ENCODE assay signal across 26 cellular contexts in genomic region chr5:112653638-112654037, GRCh38.
A peak's percentile ranks its signal among the peaks of the same experiment; 100 is the strongest.
DNase-seq lines count a peak whose midpoint lies in the region; ATAC-seq, FAIRE-seq and TF ChIP-seq lines count a peak whose summit lies in the region.
"Had no signal": no experiment of that assay in that cellular context is flagged by ENCODE, and none has a peak within 500 bp of the region (broad histone marks: within the 10 kb centered on the region; RNA-seq: fewer than 3 reads in every experiment).

No MANE protein-coding gene starts in this region.

- H3K9ac ChIP-seq in liver (ENCODE audit: low read depth in 1 of 2, low read length in 2 of 2) (no peak overlapping the region), HepG2 (ENCODE audit: insufficient read depth, low read depth, low read length) (no peak overlapping the region), trophoblast cell (ENCODE audit: low read length) (peak overlapping the region; percentile 29)
- H3K9ac ChIP-seq: BLaER1 had no signal

- no peaks in the 10 kb centered on the region for H3K27me3 ChIP-seq in liver (ENCODE audit: control insufficient read depth in 4 of 4, insufficient read depth in 4 of 4, low read length in 3 of 4)
- no peaks in the 10 kb centered on the region; a peak in 1 of 5 replicates for H3K27me3 ChIP-seq in HepG2 (ENCODE audit: control insufficient read depth in 1 of 2, insufficient read depth in 2 of 2, low read length in 2 of 2)
- H3K27me3 ChIP-seq in hepatocyte, result no peaks in the 10 kb centered on the region
- no peaks in the 10 kb centered on the region for H3K27me3 ChIP-seq in trophoblast cell (ENCODE audit: insufficient read depth, low read length)
- no peaks in the 10 kb centered on the region for H3K27me3 ChIP-seq in left ventricle myocardium inferior (ENCODE audit: low read depth)
- H3K27me3 ChIP-seq: BLaER1 had no signal

- WGBS in liver, result 89% methylated on average over 4 of the region's 4 CpGs
- WGBS in HepG2 (ENCODE audit: low lambda C conversion rate), result 36% methylated on average over 4 of the region's 4 CpGs
- 53% methylated on average over 4 of the region's 4 CpGs for WGBS in hepatocyte (ENCODE audit: low lambda C conversion rate, missing lambda C conversion rate)
- WGBS in trophoblast cell (ENCODE audit: extremely low coverage, insufficient coverage, insufficient read length), result no CpG with 5 or more reads among the region's 4 CpGs

- H3K79me1 ChIP-seq in trophoblast cell (ENCODE audit: low read length), result no peaks in the 10 kb centered on the region

- no peak overlapping the region for H4K91ac ChIP-seq in trophoblast cell (ENCODE audit: low read depth, low read length)

- CTCF ChIA-PET in HepG2 (lab: Yijun Ruan, JAX; ENCODE audit: low intra/inter-chr PET ratio, low total read pairs), result no interaction called here

- H3K9me2 ChIP-seq in hepatocyte (replicated peaks; ENCODE audit: insufficient read depth), result no peaks in the 10 kb centered on the region

- no peak overlapping the region for H3K4me3 ChIP-seq in liver (ENCODE audit: low read depth in 1 of 3, low read length in 3 of 3)
- H3K4me3 ChIP-seq in HepG2 (replicated peaks in 1 of 3; ENCODE audit: insufficient read depth in 1 of 3, low read depth in 2 of 3, low read length in 3 of 3), result no peak overlapping the region
- H3K4me3 ChIP-seq in hepatocyte, result no peak overlapping the region
- no peak overlapping the region for H3K4me3 ChIP-seq in trophoblast cell (ENCODE audit: low read depth, low read length)
- no peak overlapping the region for H3K4me3 ChIP-seq in left ventricle myocardium inferior
- H3K4me3 ChIP-seq: BLaER1, K562, MG63, SK-N-MC had no signal

- H2AK5ac ChIP-seq in trophoblast cell (ENCODE audit: low read length), result no peak overlapping the region

- no peak overlapping the region for H4K8ac ChIP-seq in trophoblast cell (ENCODE audit: low read depth, low read length)

- intact Hi-C loops in HepG2 (cut with micrococcal nuclease; ENCODE audit: unreplicated experiment), result no loop called here
- intact Hi-C loops in left ventricle myocardium inferior (cut with micrococcal nuclease), result no loop called here

- no peak overlapping the region for H2BK5ac ChIP-seq in trophoblast cell (ENCODE audit: low read depth, low read length, poor library complexity)

- TF ChIP-seq EP300 in HepG2 (IDR thresholded peaks at IDR 0.05; ENCODE audit: low read depth in 2 of 2, low read length in 2 of 2) (no peak), HepG2 (CRISPR knock-in tag; IDR thresholded peaks at IDR 0.05; ENCODE audit: borderline replicate concordance) (no peak)

- H4K12ac ChIP-seq in trophoblast cell (ENCODE audit: low read depth, low read length), result no peak overlapping the region

- FAIRE-seq in HepG2 (lab: Jason Lieb, UNC), result no peak
- FAIRE-seq: D721Med, H1, K562, RCC 7860 had no signal

- TF ChIP-seq RAD21 in liver (IDR thresholded peaks at IDR 0.05) (no peak), HepG2 (CRISPR knock-in tag; IDR thresholded peaks at IDR 0.05) (no peak)

- H2BK120ac ChIP-seq in trophoblast cell (ENCODE audit: insufficient read depth, low read length, poor library complexity), result no peak overlapping the region

- H2AFZ ChIP-seq in HepG2 (ENCODE audit: low read length), result no peak overlapping the region
- H2AFZ ChIP-seq in hepatocyte, result no peak overlapping the region
- H2AFZ ChIP-seq in trophoblast cell (ENCODE audit: insufficient read depth, low read length, poor library complexity), result no peak overlapping the region

- no peak for TF ChIP-seq POLR2A in HepG2 (IDR thresholded peaks at IDR 0.05; ENCODE audit: insufficient read depth in 1 of 2, low read depth in 2 of 2, low read length in 2 of 2)

- H3K4me1 ChIP-seq in liver (ENCODE audit: control insufficient read depth in 4 of 4, insufficient read depth in 4 of 4, low read length in 3 of 4), result peaks cover 0 to 3% (median under 1%) of the 10 kb centered on the region in 4 donors
- H3K4me1 ChIP-seq in HepG2 (ENCODE audit: insufficient read depth, low read length), result no peaks in the 10 kb centered on the region
- H3K4me1 ChIP-seq in hepatocyte (ENCODE audit: insufficient read depth), result peaks cover 3% of the 10 kb centered on the region
- no peaks in the 10 kb centered on the region for H3K4me1 ChIP-seq in trophoblast cell (ENCODE audit: control insufficient read depth in 1 of 2, insufficient read depth in 2 of 2, low read length in 2 of 2)
- H3K4me1 ChIP-seq in left ventricle myocardium inferior, result no peaks in the 10 kb centered on the region
- H3K4me1 ChIP-seq: BLaER1 had no signal

- in situ Hi-C loops in HepG2 (cut with HindIII; ENCODE audit: extremely low pct_ligation_motif_present, low pct_unique_long_range_greater_than_20kb), result no loop called here

- no peak overlapping the region for H3K27ac ChIP-seq in liver (ENCODE audit: low read depth in 1 of 2, low read length in 2 of 2)
- H3K27ac ChIP-seq in HepG2 (ENCODE audit: extremely low read length, insufficient read depth, low read length), result no peak overlapping the region
- peak overlapping the region; percentile 16 for H3K27ac ChIP-seq in hepatocyte
- no peak overlapping the region for H3K27ac ChIP-seq in trophoblast cell (ENCODE audit: low read depth, low read length)
- no peak overlapping the region for H3K27ac ChIP-seq in left ventricle myocardium inferior (replicated peaks)
- H3K27ac ChIP-seq: 22Rv1, BLaER1, SK-N-MC had no signal

- H3K9me3 ChIP-seq in liver (ENCODE audit: control insufficient read depth in 4 of 4, low read length in 3 of 4) (no peaks in the 10 kb centered on the region), HepG2 (ENCODE audit: low read length) (no peaks in the 10 kb centered on the region), hepatocyte (ENCODE audit: low read depth) (no peaks in the 10 kb centered on the region), trophoblast cell (ENCODE audit: insufficient read depth, low read depth, low read length) (no peaks in the 10 kb centered on the region), left ventricle myocardium inferior (replicated peaks) (no peaks in the 10 kb centered on the region)
- H3K9me3 ChIP-seq: MG63 had no signal

- H3K36me3 ChIP-seq in liver (ENCODE audit: control insufficient read depth in 4 of 4, insufficient read depth in 3 of 4, low read depth in 1 of 4, low read length in 3 of 4) (no peaks in the 10 kb centered on the region), HepG2 (replicated peaks in 1 of 2; ENCODE audit: control insufficient read depth in 1 of 2, insufficient read depth in 2 of 2, low read length in 2 of 2) (no peaks in the 10 kb centered on the region), hepatocyte (replicated peaks; ENCODE audit: insufficient read depth, low read depth) (no peaks in the 10 kb centered on the region), trophoblast cell (ENCODE audit: control insufficient read depth in 1 of 2, insufficient read depth in 2 of 2, low read length in 2 of 2) (no peaks in the 10 kb centered on the region), left ventricle myocardium inferior (no peaks in the 10 kb centered on the region)
- H3K36me3 ChIP-seq: BLaER1, MG63 had no signal

- H3K14ac ChIP-seq in trophoblast cell (ENCODE audit: low read length), result no peak overlapping the region

- ATAC-seq in HepG2 (no peak), HG02798 (IDR thresholded peaks at IDR 0.05; ENCODE audit: poor library complexity, unreplicated experiment) (no peak), HG03175 (IDR thresholded peaks at IDR 0.05; ENCODE audit: unreplicated experiment) (no peak)
- ATAC-seq: K562 had no signal

- no peak for TF ChIP-seq CTCF in liver (IDR thresholded peaks at IDR 0.05; ENCODE audit: low read depth, low read length, missing input control)
- TF ChIP-seq CTCF in HepG2 (CRISPR knock-in tag; IDR thresholded peaks at IDR 0.05), result no peak
- no peak for TF ChIP-seq CTCF in hepatocyte (IDR thresholded peaks at IDR 0.05; ENCODE audit: poor library complexity)
- TF ChIP-seq CTCF in left ventricle myocardium inferior (IDR thresholded peaks at IDR 0.05; ENCODE audit: borderline replicate concordance), result no peak

- no peaks in the 10 kb centered on the region for H4K20me1 ChIP-seq in HepG2 (ENCODE audit: insufficient read depth, low read length)
- H4K20me1 ChIP-seq in hepatocyte (ENCODE audit: insufficient read depth, poor library complexity, severe bottlenecking), result no peaks in the 10 kb centered on the region
- H4K20me1 ChIP-seq: BLaER1 had no signal

- no peak overlapping the region for H2BK12ac ChIP-seq in trophoblast cell (ENCODE audit: low read length)

- BruUV-seq in HepG2 (replicated peaks; lab: Mats Ljungman, UMichigan), result no TSS peak

- no peaks in the 10 kb centered on the region for H3K79me2 ChIP-seq in HepG2 (ENCODE audit: insufficient read depth, low read length)
- no peaks in the 10 kb centered on the region for H3K79me2 ChIP-seq in hepatocyte
- no peaks in the 10 kb centered on the region for H3K79me2 ChIP-seq in trophoblast cell (ENCODE audit: control insufficient read depth, insufficient read depth, low read length, poor library complexity)

- H3K4ac ChIP-seq in trophoblast cell (ENCODE audit: low read depth, low read length), result no peak overlapping the region

- no peak overlapping the region for H3K4me2 ChIP-seq in HepG2 (ENCODE audit: low read depth, low read length)
- H3K4me2 ChIP-seq in hepatocyte, result no peak overlapping the region
- H3K4me2 ChIP-seq in trophoblast cell (ENCODE audit: low read length), result no peak overlapping the region
- H3K4me2 ChIP-seq: BLaER1 had no signal

- POLR2A ChIA-PET in HepG2 (lab: Yijun Ruan, JAX), result no interaction called here

- no peak for DNase-seq in HepG2 (ENCODE audit: low spot score)
- no peak for DNase-seq in hepatocyte (ENCODE audit: low spot score)
- DNase-seq in trophoblast cell, result no peak
- DNase-seq in left ventricle myocardium inferior, result no peak
- DNase-seq in COLO829 (ENCODE audit: low spot score), result no peak
- DNase-seq: CD4-positive, CD25-positive, alpha-beta regulatory T cell; HCEC 1CT; Kasumi-1; MG63; NCI-H1105 treated with DMSO at 0.1 percent for 48 hours; NCI-H146; NCI-H2029; NCI-H446; NCI-H524 treated with DMSO at 0.1 percent for 48 hours; NCI-H774; SIG-M5 had no signal

- no peak overlapping the region for H3K23ac ChIP-seq in trophoblast cell (ENCODE audit: low read length)

- no peak overlapping the region for H3K18ac ChIP-seq in trophoblast cell (ENCODE audit: low read length)

TF ChIP-seq in liver, 16 proteins besides CTCF, POLR2A, EP300 and RAD21:
- TF ChIP-seq HNF4G (IDR thresholded peaks at IDR 0.05), result no peak
- no peak for TF ChIP-seq FOXA2 (IDR thresholded peaks at IDR 0.05)
- TF ChIP-seq TAF1 (conservative IDR thresholded peaks at IDR 0.05), result no peak
- TF ChIP-seq NR2F2 (IDR thresholded peaks at IDR 0.05), result peak; percentile 11
TF ChIP-seq in liver: peak in this region for 1.

TF ChIP-seq in HepG2, 621 proteins besides CTCF, POLR2A, EP300 and RAD21 (continues in another document):
- TF ChIP-seq TAF1 (CRISPR knock-in tag; IDR thresholded peaks at IDR 0.05) (no peak), CBFB (CRISPR knock-in tag; IDR thresholded peaks at IDR 0.05) (no peak), ZFP62 (CRISPR knock-in tag; IDR thresholded peaks at IDR 0.05) (no peak), ZBTB42 (CRISPR knock-in tag; IDR thresholded peaks at IDR 0.05) (no peak), RFXAP (CRISPR knock-in tag; IDR thresholded peaks at IDR 0.05; ENCODE audit: borderline replicate concordance) (no peak), ZNF570 (CRISPR knock-in tag; IDR thresholded peaks at IDR 0.05; ENCODE audit: borderline replicate concordance) (no peak), ZBTB7B (CRISPR knock-in tag; IDR thresholded peaks at IDR 0.05) (no peak)
